Comparison of ENCODE assay signal across 8 cellular contexts in genomic region chr17:40614431-40615294, GRCh38. TPM values are rescaled to one million over a fixed set of nuclear protein-coding genes. Genes with fewer than 3 reads are reported as not detected.
DNase-seq lines count a peak whose midpoint lies in the region; ATAC-seq and TF ChIP-seq lines count a peak whose summit lies in the region.

No MANE protein-coding gene starts in this region.

- intact Hi-C loops in heart right ventricle (cut with DNase I) = loop anchor here in 6 of 10 donors (2.0 to 10.0 kb wide), 6 partner anchors 113 to 1050 kb away; partner anchors contain the start of gene KRT28 (in 2 of the 6)

- ATAC-seq in GM19395 (IDR thresholded peaks at IDR 0.05; ENCODE audit: unreplicated experiment) = peak; percentile 43
- peak; percentile 42 for ATAC-seq in HG03175 (IDR thresholded peaks at IDR 0.05; ENCODE audit: unreplicated experiment)
- no peak for ATAC-seq in heart right ventricle

- DNase-seq in GM12864 (ENCODE audit: low read depth) (no peak), NCI-H748 treated with DMSO at 0.1 percent for 48 hours (lab: John Stamatoyannopoulos, UW) (no peak), heart right ventricle (no peak), NCI-H1105 (lab: John Stamatoyannopoulos, UW) (no peak), NCI-H748 (lab: John Stamatoyannopoulos, UW; ENCODE audit: unreplicated experiment) (no peak)
- DNase-seq in effector memory CD4-positive, alpha-beta T cell = no peak

- peak overlapping the region; percentile 95 for H3K27ac ChIP-seq in effector memory CD4-positive, alpha-beta T cell (ENCODE audit: insufficient read depth, low read length, poor library complexity, severe bottlenecking)
- H3K27ac ChIP-seq in heart right ventricle = no peak overlapping the region

- H3K4me3 ChIP-seq in GM12864 (ENCODE audit: low read depth, low read length) = no peak overlapping the region
- no peak overlapping the region for H3K4me3 ChIP-seq in effector memory CD4-positive, alpha-beta T cell (ENCODE audit: insufficient read depth, low read depth, low read length, poor library complexity, severe bottlenecking)
- H3K4me3 ChIP-seq in heart right ventricle = no peak overlapping the region

- TF ChIP-seq CTCF in GM12864 (IDR thresholded peaks at IDR 0.05; ENCODE audit: low read depth, low read length, missing control alignments) = peak; percentile 8
- TF ChIP-seq CTCF in heart right ventricle (IDR thresholded peaks at IDR 0.05) = no peak

- peaks cover 53% of the 10 kb centered on the region for H3K4me1 ChIP-seq in effector memory CD4-positive, alpha-beta T cell (ENCODE audit: control insufficient read depth, insufficient read depth, low read length, poor library complexity, severe bottlenecking)
- peaks cover 0 to 14% (median 2%) of the 10 kb centered on the region in 9 donors for H3K4me1 ChIP-seq in heart right ventricle

- no peaks in the 10 kb centered on the region for H3K36me3 ChIP-seq in effector memory CD4-positive, alpha-beta T cell (ENCODE audit: control insufficient read depth, insufficient read depth, low read length)
- H3K36me3 ChIP-seq in heart right ventricle = no peaks in the 10 kb centered on the region

- H3K27me3 ChIP-seq in effector memory CD4-positive, alpha-beta T cell (replicated peaks; ENCODE audit: control insufficient read depth, insufficient read depth, low read length, poor library complexity, severe bottlenecking) = no peaks in the 10 kb centered on the region
- peaks cover 4 to 48% (median 15%) of the 10 kb centered on the region in 7 donors for H3K27me3 ChIP-seq in heart right ventricle

- no peaks in the 10 kb centered on the region for H3K9me3 ChIP-seq in effector memory CD4-positive, alpha-beta T cell (ENCODE audit: control insufficient read depth, low read length)
- H3K9me3 ChIP-seq in heart right ventricle = no peaks in the 10 kb centered on the region

- WGBS in heart right ventricle, 2 donors = 76 to 78% methylated on average over 18 of the region's 18 CpGs

RNA-seq across cellular contexts. Expression of gene SMARCE1, which starts 33.0 kb away (rescaled TPM):
- 10 to 100 TPM; 57.8 to 85.5 (median 68.8) TPM for total RNA-seq in heart right ventricle
- 10 to 100 TPM; 48.6 to 50.9 TPM for polyA plus RNA-seq in heart right ventricle

RNA-seq across cellular contexts. Expression of gene CCR7, which starts 49.4 kb away (rescaled TPM):
- total RNA-seq in heart right ventricle = 1 to 10 TPM in 1 of 10 donors, under 1 TPM in 3, not detected in 6; 0.10 to 1.7 (median 0.48) TPM
- under 1 TPM in 1 of 2 donors, not detected in 1; 0.46 TPM for polyA plus RNA-seq in heart right ventricle

RNA-seq across cellular contexts. Expression of gene KRT222, which starts 50.3 kb away (rescaled TPM):
- under 1 TPM in 3 of 10 donors, not detected in 7; 0.12 to 0.57 (median 0.21) TPM for total RNA-seq in heart right ventricle
- polyA plus RNA-seq in heart right ventricle = under 1 TPM; 0.07 to 0.22 TPM

Comparison
In these comparisons a context has a peak if more than half of its experiments do, and no peak if none do; other contexts are left out.
1. ATAC-seq: peak in GM19395 (single experiment) and HG03175 (single experiment); none in heart right ventricle (0 of 8).